16 cellular contexts compared by ENCODE assay signal in genomic region chr10:93695720-93696119, GRCh38.
"Had no signal": no experiment of that assay in that cellular context is flagged by ENCODE, and none has a peak within 500 bp of the region (broad histone marks: within the 10 kb centered on the region; RNA-seq: fewer than 3 reads in every experiment).

No MANE protein-coding gene starts in this region.

- DNase-seq: activated CD4-positive, alpha-beta memory T cell treated with anti-CD3 and anti-CD28 coated beads for 36 hours; activated CD4-positive, alpha-beta T cell treated with anti-CD3 and anti-CD28 coated beads for 36 hours; activated CD8-positive, alpha-beta memory T cell treated with anti-CD3 and anti-CD28 coated beads, Interleukin-2, amount 10 ng/mL, durations not matched to agents 7 days and 5 days; activated effector memory CD4-positive, alpha-beta T cell treated with Interleukin-2 at 50 U/mL for 16 hours; activated naive CD4-positive, alpha-beta T cell treated with anti-CD3 and anti-CD28 coated beads, Interleukin-2, amount 50 U/mL, for 16 hours; activated T-cell treated with anti-CD3 and anti-CD28 coated beads, Interleukin-2, amount 50 U/mL, for 1 hour; colonic mucosa; effector CD4-positive, alpha-beta T cell; esophagus squamous epithelium; mesendoderm; occipital lobe; T-helper 2 cell; upper lobe of left lung had no signal

- H3K4me3 ChIP-seq: colonic mucosa, esophagus squamous epithelium, right atrium auricular region, upper lobe of left lung had no signal

- H3K4me1 ChIP-seq: colonic mucosa, right atrium auricular region had no signal

- FAIRE-seq: endothelial cell of umbilical vein had no signal

- H3K27ac ChIP-seq: colonic mucosa, esophagus squamous epithelium, right atrium auricular region, upper lobe of left lung had no signal

- ATAC-seq: activated CD4-positive, alpha-beta T cell treated with anti-CD3 and anti-CD28 coated beads for 36 hours; activated CD8-positive, alpha-beta memory T cell treated with anti-CD3 and anti-CD28 coated beads, Interleukin-2, amount 10 ng/mL, durations not matched to agents 7 days and 5 days; natural killer cell treated with Interleukin-12 subunit alpha and Interleukin-12 subunit beta and Interleukin-15 and Interleukin-18, amount 100 ng/mL, for 72 hours had no signal

- H3K9me3 ChIP-seq: colonic mucosa, esophagus squamous epithelium, right atrium auricular region, upper lobe of left lung had no signal
